ENCODE assay signal across 28 cellular contexts in the genomic region with DNA sequence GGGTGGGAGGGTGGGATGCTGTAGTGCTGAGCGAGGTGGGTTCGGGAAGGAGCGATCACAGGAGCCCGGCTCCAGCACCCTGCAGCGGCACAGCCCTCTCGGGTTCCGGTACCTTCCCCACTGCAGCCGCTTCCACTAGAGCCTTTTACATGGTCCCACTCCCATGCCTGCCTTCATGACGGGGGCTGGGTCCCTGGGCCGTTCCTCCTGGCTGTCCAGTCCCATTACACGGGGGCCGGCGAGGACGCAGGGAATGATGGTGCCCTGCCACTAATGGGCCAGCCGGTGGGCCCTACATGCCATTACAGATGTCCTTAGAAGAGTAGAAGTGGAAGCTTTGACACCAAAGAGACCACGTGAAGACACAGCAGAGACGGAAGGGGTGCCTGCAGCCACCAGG.
"Had no signal": no experiment of that assay in that cellular context is flagged by ENCODE, and none has a peak within 500 bp of the region (broad histone marks: within the 10 kb centered on the region; RNA-seq: fewer than 3 reads in every experiment).

No MANE protein-coding gene starts in this region.

- DNase-seq: stimulated activated CD4-positive, alpha-beta T cell treated with anti-CD3 and anti-CD28 coated beads, Interleukin-2, amount 100 ng/mL, for 48 hours; stimulated activated CD4-positive, alpha-beta T cell treated with anti-CD3 and anti-CD28 coated beads, Interleukin-4, amount 100 ng/mL, for 1 hour; stimulated activated CD4-positive, alpha-beta T cell treated with anti-CD3 and anti-CD28 coated beads, Interleukin-4, amount 100 ng/mL, for 24 hours; stimulated activated CD4-positive, alpha-beta T cell treated with anti-CD3 and anti-CD28 coated beads, Interleukin-4, amount 100 ng/mL, for 4 hours; stimulated activated CD8-positive, alpha-beta memory T cell treated with anti-CD3 and anti-CD28 coated beads, Interleukin-4, amount 100 ng/mL, for 48 hours; stimulated activated naive B cell treated with anti-CD40 and anti-IgM and Interleukin-4, amounts not matched to agents 10 μg/mL and 1 μg/mL and 100 μg/mL, for 72 hours; stimulated activated naive CD4-positive, alpha-beta T cell; stimulated activated naive CD4-positive, alpha-beta T cell treated with Interleukin-2 at 50 U/mL for 16 hours; stimulated activated naive CD8-positive, alpha-beta T cell treated with anti-CD3 and anti-CD28 coated beads, Interleukin-15, amount 100 ng/mL, for 72 hours; stimulated activated naive CD8-positive, alpha-beta T cell treated with anti-CD3 and anti-CD28 coated beads, Interleukin-15, Interleukin-2, amounts not matched to agents 100 U/mL and 50 U/mL, for 24 hours; stomach; substantia nigra; testis; thyroid gland; tibial artery; transverse colon; trophoblast cell; upper lobe of left lung; upper lobe of right lung; uterus had no signal

- H3K36me3 ChIP-seq: stomach, suprapubic skin, thoracic aorta, thyroid gland, tibial artery, tibial nerve, transverse colon, upper lobe of left lung, upper lobe of right lung, uterus, vagina had no signal

- H3K4me1 ChIP-seq: stomach, suprapubic skin, testis, thyroid gland, tibial artery, tibial nerve, transverse colon, upper lobe of left lung, upper lobe of right lung, uterus, vagina had no signal

- H3K27me3 ChIP-seq: testis, thyroid gland, upper lobe of right lung, uterus, vagina had no signal

- H3K27ac Mint-ChIP-seq: stimulated activated effector memory CD8-positive, alpha-beta T cell treated with anti-CD3 and anti-CD28 coated beads, Interleukin-12 subunit alpha, Interleukin-12 subunit beta, amount 100 ng/mL, for 72 hours; stimulated activated memory B cell treated with anti-CD40 and anti-IgM and Interleukin-4, amounts not matched to agents 10 μg/mL and 1 μg/mL and 100 μg/mL, for 72 hours; stimulated activated naive B cell treated with anti-CD40 and anti-IgM and Interleukin-4, amounts not matched to agents 10 μg/mL and 1 μg/mL and 100 μg/mL, for 72 hours; stimulated activated naive CD8-positive, alpha-beta T cell treated with anti-CD3 and anti-CD28 coated beads, Interleukin-15, amount 100 ng/mL, for 72 hours; stimulated activated naive CD8-positive, alpha-beta T cell treated with anti-CD3 and anti-CD28 coated beads, Interleukin-15, Interleukin-2, amounts not matched to agents 100 ng/mL and 50 ng/mL, for 24 hours; type B pancreatic cell had no signal

- H3K4me3 Mint-ChIP-seq: stimulated activated effector memory CD8-positive, alpha-beta T cell treated with anti-CD3 and anti-CD28 coated beads, Interleukin-12 subunit alpha, Interleukin-12 subunit beta, amount 100 ng/mL, for 72 hours; stimulated activated memory B cell treated with anti-CD40 and anti-IgM and Interleukin-4, amounts not matched to agents 10 μg/mL and 1 μg/mL and 100 μg/mL, for 72 hours; stimulated activated naive B cell treated with anti-CD40 and anti-IgM and Interleukin-4, amounts not matched to agents 10 μg/mL and 1 μg/mL and 100 μg/mL, for 72 hours; stimulated activated naive CD8-positive, alpha-beta T cell treated with anti-CD3 and anti-CD28 coated beads, Interleukin-15, amount 100 ng/mL, for 72 hours; stimulated activated naive CD8-positive, alpha-beta T cell treated with anti-CD3 and anti-CD28 coated beads, Interleukin-15, Interleukin-2, amounts not matched to agents 100 ng/mL and 50 ng/mL, for 24 hours; type B pancreatic cell had no signal

- H3K9me3 Mint-ChIP-seq: stimulated activated effector memory CD8-positive, alpha-beta T cell treated with anti-CD3 and anti-CD28 coated beads, Interleukin-12 subunit alpha, Interleukin-12 subunit beta, amount 100 ng/mL, for 72 hours; stimulated activated memory B cell treated with anti-CD40 and anti-IgM and Interleukin-4, amounts not matched to agents 10 μg/mL and 1 μg/mL and 100 μg/mL, for 72 hours; stimulated activated naive CD8-positive, alpha-beta T cell treated with anti-CD3 and anti-CD28 coated beads, Interleukin-15, amount 100 ng/mL, for 72 hours; stimulated activated naive CD8-positive, alpha-beta T cell treated with anti-CD3 and anti-CD28 coated beads, Interleukin-15, Interleukin-2, amounts not matched to agents 100 ng/mL and 50 ng/mL, for 24 hours; type B pancreatic cell had no signal

- H3K4me1 Mint-ChIP-seq: stimulated activated effector memory CD8-positive, alpha-beta T cell treated with anti-CD3 and anti-CD28 coated beads, Interleukin-12 subunit alpha, Interleukin-12 subunit beta, amount 100 ng/mL, for 72 hours; stimulated activated memory B cell treated with anti-CD40 and anti-IgM and Interleukin-4, amounts not matched to agents 10 μg/mL and 1 μg/mL and 100 μg/mL, for 72 hours; stimulated activated naive B cell treated with anti-CD40 and anti-IgM and Interleukin-4, amounts not matched to agents 10 μg/mL and 1 μg/mL and 100 μg/mL, for 72 hours; stimulated activated naive CD8-positive, alpha-beta T cell treated with anti-CD3 and anti-CD28 coated beads, Interleukin-15, amount 100 ng/mL, for 72 hours had no signal

- ATAC-seq: stimulated activated effector memory CD8-positive, alpha-beta T cell treated with anti-CD3 and anti-CD28 coated beads, Interleukin-12 subunit alpha, Interleukin-12 subunit beta, amount 100 ng/mL, for 72 hours; stimulated activated memory B cell treated with anti-CD40 and anti-IgM and Interleukin-4, amounts not matched to agents 10 μg/mL and 1 μg/mL and 100 μg/mL, for 72 hours; stimulated activated naive B cell treated with anti-CD40 and anti-IgM and Interleukin-4, amounts not matched to agents 10 μg/mL and 1 μg/mL and 100 μg/mL, for 72 hours; stimulated activated naive CD8-positive, alpha-beta T cell treated with anti-CD3 and anti-CD28 coated beads, Interleukin-15, amount 100 ng/mL, for 72 hours; stimulated activated naive CD8-positive, alpha-beta T cell treated with anti-CD3 and anti-CD28 coated beads, Interleukin-15, Interleukin-2, amounts not matched to agents 100 U/mL and 50 U/mL, for 24 hours; upper lobe of right lung had no signal

- H3K9me3 ChIP-seq: suprapubic skin, testis, thoracic aorta, thyroid gland, tibial artery, transverse colon, upper lobe of left lung, upper lobe of right lung, uterus, vagina had no signal

- H3K36me3 Mint-ChIP-seq: stimulated activated effector memory CD8-positive, alpha-beta T cell treated with anti-CD3 and anti-CD28 coated beads, Interleukin-12 subunit alpha, Interleukin-12 subunit beta, amount 100 ng/mL, for 72 hours; stimulated activated memory B cell treated with anti-CD40 and anti-IgM and Interleukin-4, amounts not matched to agents 10 μg/mL and 1 μg/mL and 100 μg/mL, for 72 hours; stimulated activated naive B cell treated with anti-CD40 and anti-IgM and Interleukin-4, amounts not matched to agents 10 μg/mL and 1 μg/mL and 100 μg/mL, for 72 hours; type B pancreatic cell had no signal

- H3K27ac ChIP-seq: stomach, suprapubic skin, testis, thoracic aorta, thyroid gland, tibial artery, tibial nerve, transverse colon, upper lobe of left lung, upper lobe of right lung, uterus, vagina had no signal

- H3K4me3 ChIP-seq: stomach, suprapubic skin, testis, thoracic aorta, thyroid gland, tibial artery, tibial nerve, transverse colon, upper lobe of left lung, upper lobe of right lung, uterus, vagina had no signal
